In the genomic region with DNA sequence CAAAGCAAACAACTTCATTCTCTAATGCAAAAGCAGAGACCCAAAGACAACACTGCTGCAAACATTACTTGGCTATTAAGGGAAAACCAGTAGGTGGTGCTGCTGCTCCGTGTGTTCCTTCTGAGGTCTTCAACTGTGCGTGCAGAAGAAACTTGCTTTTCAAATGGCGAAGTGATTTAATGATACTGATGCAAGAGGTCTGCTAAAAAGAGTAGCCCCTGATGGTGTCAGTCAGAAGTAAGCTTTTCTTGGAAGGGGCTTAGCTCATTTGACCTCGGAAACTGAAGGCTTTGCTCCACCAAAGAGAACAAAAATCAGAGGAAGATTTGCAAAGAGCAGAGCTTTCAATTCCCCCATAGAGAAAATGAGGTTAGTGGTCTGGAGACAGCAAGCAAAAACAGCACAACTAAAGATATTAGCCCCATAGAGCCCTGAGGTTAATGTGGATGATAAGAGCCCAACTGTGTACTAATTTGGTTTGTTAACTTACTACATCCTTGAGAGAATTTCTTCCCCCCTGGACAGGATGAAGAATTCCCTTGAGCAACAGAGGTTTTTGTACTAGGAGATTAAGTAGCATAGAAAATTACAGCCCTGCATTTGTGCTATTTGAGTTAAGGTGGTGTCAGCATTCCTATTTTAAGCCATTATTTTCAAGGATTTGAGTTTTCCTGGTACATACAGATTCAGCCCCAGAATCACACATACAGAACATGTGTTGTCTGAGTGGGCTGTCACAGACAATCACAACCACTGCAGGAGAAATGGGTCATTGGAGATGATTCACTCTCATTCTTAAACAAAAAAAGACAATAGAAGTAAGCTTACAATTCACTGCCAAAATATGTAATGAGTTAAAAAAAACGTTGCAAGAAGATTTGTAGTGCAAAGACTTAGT, we compare ENCODE assay signal across 8 cellular contexts.
DNase-seq lines count a peak whose midpoint lies in the region; ATAC-seq lines count a peak whose summit lies in the region.

No MANE protein-coding gene starts in this region.

- H3K4me3 ChIP-seq in CD4-positive, CD25-positive, alpha-beta regulatory T cell (ENCODE audit: low read depth, low read length), result no peak overlapping the region
- no peak overlapping the region for H3K4me3 ChIP-seq in neuronal stem cell (ENCODE audit: low read length in 2 of 2)

- no peaks in the 10 kb centered on the region for H3K79me1 ChIP-seq in neuronal stem cell (ENCODE audit: low read depth, low read length)

- no peaks in the 10 kb centered on the region for H3K4me1 ChIP-seq in CD4-positive, CD25-positive, alpha-beta regulatory T cell (ENCODE audit: control insufficient read depth, insufficient read depth, low read length, poor library complexity, severe bottlenecking)
- H3K4me1 ChIP-seq in neuronal stem cell (ENCODE audit: control insufficient read depth in 2 of 2, insufficient read depth in 1 of 2, low read depth in 1 of 2, low read length in 2 of 2), result peaks cover 8 to 20% of the 10 kb centered on the region in 2 donors

- no peak overlapping the region for H2BK12ac ChIP-seq in neuronal stem cell (ENCODE audit: low read length)

- no peaks in the 10 kb centered on the region for H3K9me3 Mint-ChIP-seq in CD4-positive, CD25-positive, alpha-beta regulatory T cell

- no CpG with 5 or more reads among the region's 5 CpGs for WGBS in neuronal stem cell (ENCODE audit: extremely low coverage in 2 of 2, insufficient read length in 2 of 2, insufficient replicate concordance in 1 of 2), 2 donors

- H3K27ac ChIP-seq in CD4-positive, CD25-positive, alpha-beta regulatory T cell (ENCODE audit: insufficient read depth, low read length, poor library complexity, severe bottlenecking), result no peak overlapping the region
- H3K27ac ChIP-seq in neuronal stem cell (replicated peaks; ENCODE audit: low read length), result peak overlapping the region; percentile 49

- H3K4me3 Mint-ChIP-seq in CD4-positive, CD25-positive, alpha-beta regulatory T cell, result no peak overlapping the region

- H2BK5ac ChIP-seq in neuronal stem cell (ENCODE audit: low read length), result no peak overlapping the region

- no peaks in the 10 kb centered on the region for H3K36me3 Mint-ChIP-seq in CD4-positive, CD25-positive, alpha-beta regulatory T cell

- H3K4me2 ChIP-seq in neuronal stem cell (ENCODE audit: insufficient read depth, low read length, poor library complexity, severe bottlenecking), result no peak overlapping the region

- H4K91ac ChIP-seq in neuronal stem cell (ENCODE audit: low read depth, low read length, poor library complexity), result no peak overlapping the region

- H3K27ac Mint-ChIP-seq in CD4-positive, CD25-positive, alpha-beta regulatory T cell, result no peak overlapping the region

- no peak overlapping the region for H3K9ac ChIP-seq in neuronal stem cell (ENCODE audit: low read depth, low read length, poor library complexity)

- no peak overlapping the region for H4K8ac ChIP-seq in neuronal stem cell (ENCODE audit: low read depth, low read length)

- H3K27me3 Mint-ChIP-seq in CD4-positive, CD25-positive, alpha-beta regulatory T cell, result no peaks in the 10 kb centered on the region

- no peak overlapping the region for H2BK120ac ChIP-seq in neuronal stem cell (ENCODE audit: low read depth, low read length)

- H3K18ac ChIP-seq in neuronal stem cell (ENCODE audit: low read length), result no peak overlapping the region

- H3K23ac ChIP-seq in neuronal stem cell (ENCODE audit: low read depth, low read length, poor library complexity), result no peak overlapping the region

- no peaks in the 10 kb centered on the region for H3K27me3 ChIP-seq in CD4-positive, CD25-positive, alpha-beta regulatory T cell (ENCODE audit: control insufficient read depth, insufficient read depth, low read length)
- H3K27me3 ChIP-seq in neuronal stem cell (ENCODE audit: control insufficient read depth in 3 of 3, insufficient read depth in 3 of 3, low read depth in 1 of 3, low read length in 3 of 3), result no peaks in the 10 kb centered on the region

- no peaks in the 10 kb centered on the region for H3K4me1 Mint-ChIP-seq in CD4-positive, CD25-positive, alpha-beta regulatory T cell

- ATAC-seq in CD4-positive, CD25-positive, alpha-beta regulatory T cell (ENCODE audit: low read depth in 2 of 2), result no peak
- ATAC-seq in GM18909 (IDR thresholded peaks at IDR 0.05; ENCODE audit: poor library complexity, unreplicated experiment) (peak; percentile 90), HG03442 (IDR thresholded peaks at IDR 0.05; ENCODE audit: unreplicated experiment) (peak; percentile 74), GM21367 (IDR thresholded peaks at IDR 0.05; ENCODE audit: unreplicated experiment) (no peak)

- no peak overlapping the region for H3K14ac ChIP-seq in neuronal stem cell (ENCODE audit: low read length)

- no peaks in the 10 kb centered on the region for H3K36me3 ChIP-seq in CD4-positive, CD25-positive, alpha-beta regulatory T cell (ENCODE audit: control insufficient read depth, insufficient read depth, low read length)
- H3K36me3 ChIP-seq in neuronal stem cell (replicated peaks in 1 of 2; ENCODE audit: control insufficient read depth in 2 of 2, insufficient read depth in 2 of 2, low read length in 2 of 2), result no peaks in the 10 kb centered on the region

- no peaks in the 10 kb centered on the region for H3K9me3 ChIP-seq in CD4-positive, CD25-positive, alpha-beta regulatory T cell (ENCODE audit: control insufficient read depth in 2 of 2, low read length in 2 of 2)
- H3K9me3 ChIP-seq in neuronal stem cell (replicated peaks in 1 of 2; ENCODE audit: control insufficient read depth in 2 of 2, insufficient read depth in 1 of 2, low read depth in 1 of 2, low read length in 2 of 2), result no peaks in the 10 kb centered on the region

- no peak overlapping the region for H2AK5ac ChIP-seq in neuronal stem cell (ENCODE audit: low read depth, low read length)

- no peak overlapping the region for H2BK15ac ChIP-seq in neuronal stem cell (ENCODE audit: low read length)

- H2AFZ ChIP-seq in neuronal stem cell (ENCODE audit: low read length), result peak overlapping the region; percentile 70

- peak in 2 of 3 donors; percentile 32 to 58 for DNase-seq in CD4-positive, CD25-positive, alpha-beta regulatory T cell
- DNase-seq in NCI-H748 (lab: John Stamatoyannopoulos, UW; ENCODE audit: unreplicated experiment), result peak; percentile 87
- DNase-seq in activated CD8-positive, alpha-beta memory T cell treated with anti-CD3 and anti-CD28 coated beads, Interleukin-2, amount 50 U/mL, for 48 hours, result peak; percentile 66
- DNase-seq in fibroblast of peridontal ligament (ENCODE audit: extremely low read depth), result peak; percentile 62
- peak; percentile 83 for DNase-seq in neuronal stem cell (ENCODE audit: low spot score)

- no peak overlapping the region for H3K4ac ChIP-seq in neuronal stem cell (ENCODE audit: low read length)

Comparison
In these comparisons a context has a peak if more than half of its experiments do, and no peak if none do; other contexts are left out.
1. ATAC-seq: peak in GM18909 (single experiment) and HG03442 (single experiment); none in CD4-positive, CD25-positive, alpha-beta regulatory T cell (0 of 2) and GM21367 (single experiment).
2. Peak in every context shown above with its lines, with median percentiles within 50 percentile points of each other: DNase-seq.